ENCODE assay signal across 1 cellular context in the genomic region with DNA sequence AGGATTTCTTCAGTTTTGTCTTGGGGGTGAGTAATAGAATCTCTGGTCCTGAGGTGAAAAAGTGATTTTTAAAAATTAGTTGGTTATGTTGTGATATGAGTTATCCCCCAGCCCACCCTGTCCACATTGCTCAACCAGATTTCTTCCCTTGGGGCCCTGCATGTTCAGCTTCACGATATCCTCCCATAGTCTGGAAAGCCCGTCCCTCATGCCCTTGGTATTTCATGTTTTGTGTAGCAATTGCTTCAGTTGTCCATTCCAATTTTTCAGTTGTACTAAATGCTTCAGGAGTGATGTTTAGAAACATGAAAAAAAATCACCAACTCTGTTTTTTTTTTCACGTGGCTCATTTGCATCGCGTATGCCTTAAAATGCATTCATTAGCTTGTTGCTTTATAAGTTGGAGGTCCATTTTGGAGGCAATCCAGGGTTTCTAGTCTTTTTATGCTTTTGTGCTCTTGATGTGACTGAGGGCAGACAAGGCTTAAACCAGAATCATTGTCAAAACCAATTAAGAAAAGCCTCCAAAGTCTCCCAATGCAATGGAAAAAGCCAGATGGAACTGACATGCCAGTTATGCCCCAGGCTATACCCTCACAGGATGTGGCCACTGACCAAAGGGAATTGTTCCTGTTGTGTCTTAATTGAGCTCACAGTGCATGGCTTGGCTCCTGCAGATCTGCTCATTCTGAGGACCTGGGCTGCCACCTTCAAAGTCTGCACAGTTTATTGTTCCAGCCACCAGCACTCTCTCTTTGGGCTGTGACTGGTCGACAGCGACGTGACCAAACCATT.
TF ChIP-seq lines count a peak whose summit lies in the region.

No MANE protein-coding gene starts in this region.

TF ChIP-seq in H1, 55 proteins besides CTCF, POLR2A, EP300 and RAD21:
- TF ChIP-seq SP2 (IDR thresholded peaks at IDR 0.05; ENCODE audit: low read length): no peak
- TF ChIP-seq POLR2AphosphoS5 (IDR thresholded peaks at IDR 0.05; ENCODE audit: low read depth, low read length): no peak
- no peak for TF ChIP-seq CEBPB (IDR thresholded peaks at IDR 0.05; ENCODE audit: low read depth, low read length)
- no peak for TF ChIP-seq TAF1 (IDR thresholded peaks at IDR 0.05; ENCODE audit: low read depth, low read length)
- no peak for TF ChIP-seq CBX8 (IDR thresholded peaks at IDR 0.05; ENCODE audit: borderline replicate concordance, low read depth, low read length)
- TF ChIP-seq, protein P1, sequence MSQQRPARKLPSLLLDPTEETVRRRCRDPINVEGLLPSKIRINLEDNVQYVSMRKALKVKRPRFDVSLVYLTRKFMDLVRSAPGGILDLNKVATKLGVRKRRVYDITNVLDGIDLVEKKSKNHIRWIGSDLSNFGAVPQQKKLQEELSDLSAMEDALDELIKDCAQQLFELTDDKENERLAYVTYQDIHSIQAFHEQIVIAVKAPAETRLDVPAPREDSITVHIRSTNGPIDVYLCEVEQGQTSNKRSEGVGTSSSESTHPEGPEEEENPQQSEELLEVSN (IDR thresholded peaks at IDR 0.05): no peak
- TF ChIP-seq EGR1 (IDR thresholded peaks at IDR 0.05; ENCODE audit: borderline replicate concordance, low read depth, low read length): no peak
- no peak for TF ChIP-seq MAFK (IDR thresholded peaks at IDR 0.05; ENCODE audit: low read depth, low read length)
TF ChIP-seq in H1: peak in this region for 0.
